ENCODE assay signal across 2 cellular contexts in the genomic region with DNA sequence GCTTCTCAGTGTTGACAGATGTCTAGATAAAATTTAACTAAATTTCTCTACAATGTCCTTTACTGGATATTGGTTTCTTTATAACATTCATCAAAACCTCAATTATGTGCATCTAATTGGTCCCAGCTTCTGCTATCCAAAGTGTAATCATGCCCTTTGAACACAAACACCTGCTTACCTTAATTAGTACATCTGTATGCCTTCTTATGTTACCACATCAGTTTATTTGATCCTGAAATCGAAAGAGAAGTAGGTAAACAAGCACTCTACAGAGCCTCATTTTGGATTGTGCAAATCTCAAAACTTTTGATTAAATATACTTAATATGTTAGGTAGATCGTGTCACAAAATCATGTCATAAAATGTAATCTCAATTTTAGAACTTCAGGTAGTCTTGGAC.
TF ChIP-seq lines count a peak whose summit lies in the region.

No MANE protein-coding gene starts in this region.

TF ChIP-seq in liver, 16 proteins besides CTCF, POLR2A, EP300 and RAD21:
- TF ChIP-seq JUND (IDR thresholded peaks at IDR 0.05) (no peak), YY1 (IDR thresholded peaks at IDR 0.05) (peak; percentile 47), SP1 (IDR thresholded peaks at IDR 0.05) (peak; percentile 32), MAX (IDR thresholded peaks at IDR 0.05) (no peak), EGR1 (IDR thresholded peaks at IDR 0.05; ENCODE audit: low read depth in 2 of 2) (no peak), RXRA (IDR thresholded peaks at IDR 0.05) (peak in 1 of 2 donors; percentile 14), FOXA2 (IDR thresholded peaks at IDR 0.05) (peak; percentile 69), FOXA1 (IDR thresholded peaks at IDR 0.05) (peak; percentile 73), TAF1 (conservative IDR thresholded peaks at IDR 0.05) (no peak), NR2F2 (IDR thresholded peaks at IDR 0.05) (no peak), HNF4A (conservative IDR thresholded peaks at IDR 0.05) (peak; percentile 65 to 72), ZBTB33 (IDR thresholded peaks at IDR 0.05) (no peak), GABPA (IDR thresholded peaks at IDR 0.05 in 1 of 2, conservative IDR thresholded peaks at IDR 0.05 in 1 of 2) (no peak), HNF4G (IDR thresholded peaks at IDR 0.05) (no peak)
- TF ChIP-seq, protein P1, sequence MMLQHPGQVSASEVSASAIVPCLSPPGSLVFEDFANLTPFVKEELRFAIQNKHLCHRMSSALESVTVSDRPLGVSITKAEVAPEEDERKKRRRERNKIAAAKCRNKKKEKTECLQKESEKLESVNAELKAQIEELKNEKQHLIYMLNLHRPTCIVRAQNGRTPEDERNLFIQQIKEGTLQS (IDR thresholded peaks at IDR 0.05): no peak
- TF ChIP-seq, protein P2, sequence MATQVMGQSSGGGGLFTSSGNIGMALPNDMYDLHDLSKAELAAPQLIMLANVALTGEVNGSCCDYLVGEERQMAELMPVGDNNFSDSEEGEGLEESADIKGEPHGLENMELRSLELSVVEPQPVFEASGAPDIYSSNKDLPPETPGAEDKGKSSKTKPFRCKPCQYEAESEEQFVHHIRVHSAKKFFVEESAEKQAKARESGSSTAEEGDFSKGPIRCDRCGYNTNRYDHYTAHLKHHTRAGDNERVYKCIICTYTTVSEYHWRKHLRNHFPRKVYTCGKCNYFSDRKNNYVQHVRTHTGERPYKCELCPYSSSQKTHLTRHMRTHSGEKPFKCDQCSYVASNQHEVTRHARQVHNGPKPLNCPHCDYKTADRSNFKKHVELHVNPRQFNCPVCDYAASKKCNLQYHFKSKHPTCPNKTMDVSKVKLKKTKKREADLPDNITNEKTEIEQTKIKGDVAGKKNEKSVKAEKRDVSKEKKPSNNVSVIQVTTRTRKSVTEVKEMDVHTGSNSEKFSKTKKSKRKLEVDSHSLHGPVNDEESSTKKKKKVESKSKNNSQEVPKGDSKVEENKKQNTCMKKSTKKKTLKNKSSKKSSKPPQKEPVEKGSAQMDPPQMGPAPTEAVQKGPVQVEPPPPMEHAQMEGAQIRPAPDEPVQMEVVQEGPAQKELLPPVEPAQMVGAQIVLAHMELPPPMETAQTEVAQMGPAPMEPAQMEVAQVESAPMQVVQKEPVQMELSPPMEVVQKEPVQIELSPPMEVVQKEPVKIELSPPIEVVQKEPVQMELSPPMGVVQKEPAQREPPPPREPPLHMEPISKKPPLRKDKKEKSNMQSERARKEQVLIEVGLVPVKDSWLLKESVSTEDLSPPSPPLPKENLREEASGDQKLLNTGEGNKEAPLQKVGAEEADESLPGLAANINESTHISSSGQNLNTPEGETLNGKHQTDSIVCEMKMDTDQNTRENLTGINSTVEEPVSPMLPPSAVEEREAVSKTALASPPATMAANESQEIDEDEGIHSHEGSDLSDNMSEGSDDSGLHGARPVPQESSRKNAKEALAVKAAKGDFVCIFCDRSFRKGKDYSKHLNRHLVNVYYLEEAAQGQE (IDR thresholded peaks at IDR 0.05): no peak

TF ChIP-seq in HepG2, 621 proteins besides CTCF, POLR2A, EP300 and RAD21:
- TF ChIP-seq NFE2 (CRISPR knock-in tag; IDR thresholded peaks at IDR 0.05): no peak
- TF ChIP-seq HDAC2 (CRISPR knock-in tag; IDR thresholded peaks at IDR 0.05): no peak
- no peak for TF ChIP-seq HMG20B (CRISPR knock-in tag; conservative IDR thresholded peaks at IDR 0.05)
- TF ChIP-seq, protein P3, sequence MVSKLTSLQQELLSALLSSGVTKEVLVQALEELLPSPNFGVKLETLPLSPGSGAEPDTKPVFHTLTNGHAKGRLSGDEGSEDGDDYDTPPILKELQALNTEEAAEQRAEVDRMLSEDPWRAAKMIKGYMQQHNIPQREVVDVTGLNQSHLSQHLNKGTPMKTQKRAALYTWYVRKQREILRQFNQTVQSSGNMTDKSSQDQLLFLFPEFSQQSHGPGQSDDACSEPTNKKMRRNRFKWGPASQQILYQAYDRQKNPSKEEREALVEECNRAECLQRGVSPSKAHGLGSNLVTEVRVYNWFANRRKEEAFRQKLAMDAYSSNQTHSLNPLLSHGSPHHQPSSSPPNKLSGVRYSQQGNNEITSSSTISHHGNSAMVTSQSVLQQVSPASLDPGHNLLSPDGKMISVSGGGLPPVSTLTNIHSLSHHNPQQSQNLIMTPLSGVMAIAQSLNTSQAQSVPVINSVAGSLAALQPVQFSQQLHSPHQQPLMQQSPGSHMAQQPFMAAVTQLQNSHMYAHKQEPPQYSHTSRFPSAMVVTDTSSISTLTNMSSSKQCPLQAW (CRISPR knock-in tag; IDR thresholded peaks at IDR 0.05): no peak
- TF ChIP-seq ARNTL (CRISPR knock-in tag; IDR thresholded peaks at IDR 0.05): no peak
- no peak for TF ChIP-seq SRSF9 (IDR thresholded peaks at IDR 0.05; ENCODE audit: borderline replicate concordance, insufficient read depth, low read depth, low read length, poor library complexity, severe bottlenecking)
- TF ChIP-seq U2AF1 (optimal IDR thresholded peaks at IDR 0.05; ENCODE audit: low read depth, low read length): no peak
- TF ChIP-seq HNRNPL (IDR thresholded peaks at IDR 0.05; ENCODE audit: low read depth, low read length): no peak
- TF ChIP-seq TOE1 (CRISPR knock-in tag; IDR thresholded peaks at IDR 0.05): no peak
- TF ChIP-seq, protein P4, sequence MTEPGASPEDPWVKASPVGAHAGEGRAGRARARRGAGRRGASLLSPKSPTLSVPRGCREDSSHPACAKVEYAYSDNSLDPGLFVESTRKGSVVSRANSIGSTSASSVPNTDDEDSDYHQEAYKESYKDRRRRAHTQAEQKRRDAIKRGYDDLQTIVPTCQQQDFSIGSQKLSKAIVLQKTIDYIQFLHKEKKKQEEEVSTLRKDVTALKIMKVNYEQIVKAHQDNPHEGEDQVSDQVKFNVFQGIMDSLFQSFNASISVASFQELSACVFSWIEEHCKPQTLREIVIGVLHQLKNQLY (CRISPR knock-in tag; IDR thresholded peaks at IDR 0.05): no peak
- no peak for TF ChIP-seq MATR3 (CRISPR knock-in tag; IDR thresholded peaks at IDR 0.05)
- no peak for TF ChIP-seq YY1 (IDR thresholded peaks at IDR 0.05; ENCODE audit: insufficient read depth, insufficient replicate concordance, low read depth, low read length)
- no peak for TF ChIP-seq SRSF4 (IDR thresholded peaks at IDR 0.05; ENCODE audit: low read depth, low read length, poor library complexity, severe bottlenecking)
- TF ChIP-seq, protein P5, sequence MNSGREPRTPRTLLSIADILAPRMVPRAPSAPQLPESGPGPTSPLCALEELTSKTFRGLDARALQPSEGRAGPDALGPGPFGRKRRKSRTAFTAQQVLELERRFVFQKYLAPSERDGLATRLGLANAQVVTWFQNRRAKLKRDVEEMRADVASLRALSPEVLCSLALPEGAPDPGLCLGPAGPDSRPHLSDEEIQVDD (CRISPR knock-in tag; IDR thresholded peaks at IDR 0.05; ENCODE audit: borderline replicate concordance): no peak
- no peak for TF ChIP-seq MTA3 (CRISPR knock-in tag; IDR thresholded peaks at IDR 0.05)
- no peak for TF ChIP-seq ZNF3 (CRISPR knock-in tag; IDR thresholded peaks at IDR 0.05)
TF ChIP-seq in HepG2: peak in this region for 0.
